ENCODE assay signal across 9 cellular contexts in the genomic region with DNA sequence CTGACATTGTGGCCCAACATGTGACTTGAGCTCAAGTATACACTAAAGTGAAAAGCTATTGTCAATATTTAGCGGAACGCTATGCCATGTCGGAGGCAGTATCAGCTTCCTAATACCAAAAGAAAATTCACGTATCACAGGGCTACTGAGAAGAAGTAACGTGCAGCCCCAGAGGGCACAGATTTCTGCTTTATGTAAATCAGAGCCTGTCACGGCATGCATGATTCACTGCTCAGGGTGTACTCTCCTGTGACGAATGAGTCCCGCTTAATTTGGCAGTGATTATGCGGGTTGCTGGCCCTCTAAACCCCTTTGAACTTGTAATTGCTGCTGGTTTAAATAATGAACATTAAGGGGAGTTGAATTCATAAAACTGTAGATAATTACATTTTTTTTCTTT.
A peak's percentile ranks its signal among the peaks of the same experiment; 100 is the strongest.
DNase-seq lines count a peak whose midpoint lies in the region; ATAC-seq and TF ChIP-seq lines count a peak whose summit lies in the region.
"Had no signal": no experiment of that assay in that cellular context is flagged by ENCODE, and none has a peak within 500 bp of the region (broad histone marks: within the 10 kb centered on the region; RNA-seq: fewer than 3 reads in every experiment).

No MANE protein-coding gene starts in this region.

- peaks cover 93% of the 10 kb centered on the region for H3K4me1 ChIP-seq in DOHH2 (ENCODE audit: control insufficient read depth, low read length)

- H3K36me3 ChIP-seq in DOHH2 (ENCODE audit: control insufficient read depth, low read length) (peaks cover 38% of the 10 kb centered on the region), WERI-Rb-1 (peaks cover 84% of the 10 kb centered on the region)

- H3K9me3 Mint-ChIP-seq in nephron progenitor cell: peaks cover 10% of the 10 kb centered on the region
- H3K9me3 Mint-ChIP-seq: dendritic cell treated with granulocyte-macrophage colony-stimulating factor and Interleukin-4, amounts not matched to agents 40 ng/mL and 50 ng/mL, for 4 days had no signal

- H3K4me2 ChIP-seq in DOHH2 (ENCODE audit: low read length): peak overlapping the region; percentile 98

- peaks cover 50% of the 10 kb centered on the region for H3K79me2 ChIP-seq in DOHH2 (ENCODE audit: control insufficient read depth, low read length)

- H3K9me3 ChIP-seq in DOHH2 (ENCODE audit: control insufficient read depth, insufficient read depth, low read length): no peaks in the 10 kb centered on the region
- no peaks in the 10 kb centered on the region for H3K9me3 ChIP-seq in WERI-Rb-1 (ENCODE audit: severe bottlenecking)

- H3K27ac ChIP-seq in DOHH2 (ENCODE audit: low read depth, low read length) (peak overlapping the region; percentile 97), epithelial cell of prostate (no peak overlapping the region), WERI-Rb-1 (no peak overlapping the region)

- DNase-seq in NCI-H2171 treated with DMSO at 0.1 percent for 48 hours (lab: John Stamatoyannopoulos, UW): peak; percentile 52
- DNase-seq in epithelial cell of prostate (ENCODE audit: low read depth, low spot score): peak; percentile 56
- DNase-seq in nephron progenitor cell: no peak
- DNase-seq in WERI-Rb-1: no peak
- no peak for DNase-seq in NCI-H524 treated with DMSO at 0.1 percent for 48 hours (lab: John Stamatoyannopoulos, UW)
- no peak for DNase-seq in lower leg skin (ENCODE audit: low spot score in 2 of 2)

- H3K27me3 Mint-ChIP-seq in nephron progenitor cell (ENCODE audit: low read depth, poor library complexity): no peaks in the 10 kb centered on the region
- H3K27me3 Mint-ChIP-seq: dendritic cell treated with granulocyte-macrophage colony-stimulating factor and Interleukin-4, amounts not matched to agents 40 ng/mL and 50 ng/mL, for 4 days had no signal

- peak overlapping the region; percentile 35 for H3K4me3 Mint-ChIP-seq in nephron progenitor cell
- H3K4me3 Mint-ChIP-seq: dendritic cell treated with granulocyte-macrophage colony-stimulating factor and Interleukin-4, amounts not matched to agents 40 ng/mL and 50 ng/mL, for 4 days had no signal

- H4K20me1 ChIP-seq in DOHH2 (ENCODE audit: control insufficient read depth, insufficient read depth, low read depth, low read length): no peaks in the 10 kb centered on the region

- H3K4me3 ChIP-seq in DOHH2 (ENCODE audit: low read length): peak overlapping the region; percentile 81
- no peak overlapping the region for H3K4me3 ChIP-seq in WERI-Rb-1 (ENCODE audit: low read depth, low read length)
- no peak overlapping the region for H3K4me3 ChIP-seq in lower leg skin (ENCODE audit: low read depth, poor library complexity, severe bottlenecking)

- H3K27ac Mint-ChIP-seq in nephron progenitor cell: peak overlapping the region; percentile 92
- H3K27ac Mint-ChIP-seq: dendritic cell treated with granulocyte-macrophage colony-stimulating factor and Interleukin-4, amounts not matched to agents 40 ng/mL and 50 ng/mL, for 4 days had no signal

- WGBS in lower leg skin, 2 donors: 40 to 41% methylated on average over 9 of the region's 9 CpGs

- H3F3A ChIP-seq in DOHH2 (ENCODE audit: control insufficient read depth, insufficient read depth): peaks cover 24% of the 10 kb centered on the region

- peaks cover 61% of the 10 kb centered on the region for H3K4me1 Mint-ChIP-seq in nephron progenitor cell

- TF ChIP-seq CTCF in DOHH2 (IDR thresholded peaks at IDR 0.05; ENCODE audit: low read depth, low read length, poor library complexity, severe bottlenecking) (no peak), nephron progenitor cell (IDR thresholded peaks at IDR 0.05) (no peak), WERI-Rb-1 (IDR thresholded peaks at IDR 0.05; ENCODE audit: low read depth, low read length) (no peak), lower leg skin (IDR thresholded peaks at IDR 0.05) (no peak)

- no peak for ATAC-seq in GM21360 (IDR thresholded peaks at IDR 0.05; ENCODE audit: unreplicated experiment)

- H3K27me3 ChIP-seq in DOHH2 (ENCODE audit: control insufficient read depth, low read length) (no peaks in the 10 kb centered on the region), WERI-Rb-1 (ENCODE audit: insufficient read depth, low read depth, severe bottlenecking) (no peaks in the 10 kb centered on the region)

- TF ChIP-seq POLR2A in lower leg skin (IDR thresholded peaks at IDR 0.05): no peak

- no peaks in the 10 kb centered on the region for H3K9me2 ChIP-seq in DOHH2 (replicated peaks; ENCODE audit: control insufficient read depth, low read length)

- H3K36me3 Mint-ChIP-seq in nephron progenitor cell (ENCODE audit: low read depth): peaks cover 85% of the 10 kb centered on the region

- intact Hi-C loops in lower leg skin (cut with DNase I; ENCODE audit: low total_unique reads): no loop called here

Comparison
In these comparisons a context has a peak if more than half of its experiments do, and no peak if none do; other contexts are left out.
1. DNase-seq: peak in NCI-H2171 treated with DMSO at 0.1 percent for 48 hours (single experiment) and epithelial cell of prostate (single experiment); none in nephron progenitor cell (single experiment), WERI-Rb-1 (single experiment), NCI-H524 treated with DMSO at 0.1 percent for 48 hours (single experiment) and lower leg skin (0 of 2).